ENCODE assay signal across 9 cellular contexts in genomic region chr11:62645660-62645933, GRCh38. TPM values are rescaled to one million over a fixed set of nuclear protein-coding genes. Genes with fewer than 3 reads are reported as not detected.
DNase-seq lines count a peak whose midpoint lies in the region; ATAC-seq and TF ChIP-seq lines count a peak whose summit lies in the region.
"Had no signal": no experiment of that assay in that cellular context is flagged by ENCODE, and none has a peak within 500 bp of the region (broad histone marks: within the 10 kb centered on the region; RNA-seq: fewer than 3 reads in every experiment).

No MANE protein-coding gene starts in this region.

- H3K4me3 ChIP-seq in thyroid gland (replicated peaks in 1 of 3), result peak overlapping the region; percentile 64 to 99 (median 84)

- H3K27ac ChIP-seq in thyroid gland, result peak overlapping the region in 2 of 3 donors; percentile 64 to 88

- no peaks in the 10 kb centered on the region for H3K9me3 Mint-ChIP-seq in activated T-cell treated with anti-CD3 and anti-CD28 coated beads, Interleukin-2, amount 50 U/mL, for 4 hours
- H3K9me3 Mint-ChIP-seq in activated naive CD8-positive, alpha-beta T cell treated with anti-CD3 and anti-CD28 coated beads, Interleukin-2, amount 10 ng/mL, durations not matched to agents 7 days and 5 days, result no peaks in the 10 kb centered on the region

- DNase-seq in activated T-cell treated with anti-CD3 and anti-CD28 coated beads, Interleukin-2, amount 50 U/mL, for 4 hours, result no peak
- DNase-seq in activated T-cell treated with anti-CD3 and anti-CD28 coated beads for 4 hours (no peak), left colon (no peak), thyroid gland (no peak), HUDEP-2 (lab: John Stamatoyannopoulos, UW; ENCODE audit: unreplicated experiment in 76 of 76) (no peak)
- no peak for DNase-seq in activated naive CD8-positive, alpha-beta T cell treated with anti-CD3 and anti-CD28 coated beads, Interleukin-2, amount 10 ng/mL, durations not matched to agents 7 days and 5 days
- no peak for DNase-seq in NK-92 treated with Interleukin-12 subunit alpha and Interleukin-12 subunit beta, amount 100 ng/mL, for 24 hours (lab: John Stamatoyannopoulos, UW)
- DNase-seq: activated CD4-positive, CD25-positive, alpha-beta regulatory T cell had no signal

- no peaks in the 10 kb centered on the region for H3K9me3 ChIP-seq in thyroid gland

- WGBS in thyroid gland, 2 donors, result 17 to 20% methylated on average over 9 of the region's 9 CpGs

- intact Hi-C loops in left colon (cut with DNase I, micrococcal nuclease) (no loop called here), thyroid gland (cut with DNase I) (no loop called here)

- POLR2A ChIA-PET in activated naive CD8-positive, alpha-beta T cell treated with anti-CD3 and anti-CD28 coated beads, Interleukin-2, amount 10 ng/mL, durations not matched to agents 7 days and 5 days (lab: Charles Lee), result interaction anchor here (0.7 to 7.3 kb wide), 16 partner anchors 8 to 195 kb away, joined by 3 to 76 read pairs (median 10); partner anchors contain the start of genes B3GAT3, C11orf98, CSKMT and EEF1G

- H3K36me3 Mint-ChIP-seq in activated T-cell treated with anti-CD3 and anti-CD28 coated beads, Interleukin-2, amount 50 U/mL, for 4 hours (ENCODE audit: insufficient read depth), result peaks cover 4% of the 10 kb centered on the region
- peaks cover 7% of the 10 kb centered on the region for H3K36me3 Mint-ChIP-seq in activated naive CD8-positive, alpha-beta T cell treated with anti-CD3 and anti-CD28 coated beads, Interleukin-2, amount 10 ng/mL, durations not matched to agents 7 days and 5 days

- peak overlapping the region; percentile 98 for H3K4me3 Mint-ChIP-seq in activated T-cell treated with anti-CD3 and anti-CD28 coated beads, Interleukin-2, amount 50 U/mL, for 4 hours
- H3K4me3 Mint-ChIP-seq in activated naive CD8-positive, alpha-beta T cell treated with anti-CD3 and anti-CD28 coated beads, Interleukin-2, amount 10 ng/mL, durations not matched to agents 7 days and 5 days, result peak overlapping the region; percentile 99

- peak in 1 of 2 donors; percentile 0 for ATAC-seq in activated T-cell treated with anti-CD3 and anti-CD28 coated beads, Interleukin-2, amount 50 U/mL, for 4 hours
- ATAC-seq in activated naive CD8-positive, alpha-beta T cell treated with anti-CD3 and anti-CD28 coated beads, Interleukin-2, amount 10 ng/mL, durations not matched to agents 7 days and 5 days (ENCODE audit: low read depth), result no peak
- peak; percentile 32 for ATAC-seq in left colon
- no peak for ATAC-seq in GM19035 (IDR thresholded peaks at IDR 0.05; ENCODE audit: unreplicated experiment)

- peaks cover 32% of the 10 kb centered on the region for H3K4me1 Mint-ChIP-seq in activated T-cell treated with anti-CD3 and anti-CD28 coated beads, Interleukin-2, amount 50 U/mL, for 4 hours (ENCODE audit: low read depth)
- peaks cover 29% of the 10 kb centered on the region for H3K4me1 Mint-ChIP-seq in activated naive CD8-positive, alpha-beta T cell treated with anti-CD3 and anti-CD28 coated beads, Interleukin-2, amount 10 ng/mL, durations not matched to agents 7 days and 5 days

- TF ChIP-seq POLR2A in thyroid gland (IDR thresholded peaks at IDR 0.05), result no peak

- H3K27me3 ChIP-seq in thyroid gland, result no peaks in the 10 kb centered on the region

- no peaks in the 10 kb centered on the region for H3K27me3 Mint-ChIP-seq in activated T-cell treated with anti-CD3 and anti-CD28 coated beads, Interleukin-2, amount 50 U/mL, for 4 hours (ENCODE audit: low read depth)
- H3K27me3 Mint-ChIP-seq in activated naive CD8-positive, alpha-beta T cell treated with anti-CD3 and anti-CD28 coated beads, Interleukin-2, amount 10 ng/mL, durations not matched to agents 7 days and 5 days, result no peaks in the 10 kb centered on the region

- no peak for TF ChIP-seq CTCF in thyroid gland (IDR thresholded peaks at IDR 0.05)

- H3K27ac Mint-ChIP-seq in activated naive CD8-positive, alpha-beta T cell treated with anti-CD3 and anti-CD28 coated beads, Interleukin-2, amount 10 ng/mL, durations not matched to agents 7 days and 5 days, result peak overlapping the region; percentile 96

- H3K4me1 ChIP-seq in thyroid gland, result peaks cover 11 to 13% of the 10 kb centered on the region in 2 donors

- H3K36me3 ChIP-seq in thyroid gland, result peaks cover 9 to 25% of the 10 kb centered on the region in 2 donors

RNA-seq across cellular contexts. Expression of gene GANAB, which starts 0.8 kb away (rescaled TPM):
- 100 to 1,000 TPM; 173 to 204 (median 194) TPM for total RNA-seq in activated T-cell treated with anti-CD3 and anti-CD28 coated beads, Interleukin-2, amount 50 U/mL, for 4 hours
- total RNA-seq in activated naive CD8-positive, alpha-beta T cell treated with anti-CD3 and anti-CD28 coated beads, Interleukin-2, amount 10 ng/mL, durations not matched to agents 7 days and 5 days, result 100 to 1,000 TPM; 291 to 300 TPM
- 100 to 1,000 TPM; 214 to 270 TPM for total RNA-seq in left colon
- total RNA-seq in thyroid gland, result 100 to 1,000 TPM; 158 to 297 (median 201) TPM

RNA-seq across cellular contexts. Expression of gene INTS5, which starts 7.5 kb away (rescaled TPM):
- total RNA-seq in activated T-cell treated with anti-CD3 and anti-CD28 coated beads, Interleukin-2, amount 50 U/mL, for 4 hours, result 10 to 100 TPM; 43.5 to 50.0 (median 48.0) TPM
- total RNA-seq in activated naive CD8-positive, alpha-beta T cell treated with anti-CD3 and anti-CD28 coated beads, Interleukin-2, amount 10 ng/mL, durations not matched to agents 7 days and 5 days, result 10 to 100 TPM; 30.1 to 30.2 TPM
- total RNA-seq in left colon (10 to 100 TPM; 16.6 to 17.1 TPM), thyroid gland (10 to 100 TPM; 14.8 to 26.5 (median 23.5) TPM)

RNA-seq across cellular contexts. Expression of gene C11orf98, which starts 19.4 kb away (rescaled TPM):
- 100 to 1,000 TPM; 174 to 212 (median 206) TPM for total RNA-seq in activated T-cell treated with anti-CD3 and anti-CD28 coated beads, Interleukin-2, amount 50 U/mL, for 4 hours
- total RNA-seq in activated naive CD8-positive, alpha-beta T cell treated with anti-CD3 and anti-CD28 coated beads, Interleukin-2, amount 10 ng/mL, durations not matched to agents 7 days and 5 days, result 100 to 1,000 TPM in 1 of 2 experiments, 10 to 100 TPM in 1; 99.9 to 104 TPM
- total RNA-seq in left colon (10 to 100 TPM; 53.9 to 65.0 TPM), thyroid gland (10 to 100 TPM; 24.1 to 34.5 (median 29.6) TPM)

RNA-seq across cellular contexts. Expression of gene CSKMT, which starts 19.5 kb away (rescaled TPM):
- total RNA-seq in activated T-cell treated with anti-CD3 and anti-CD28 coated beads, Interleukin-2, amount 50 U/mL, for 4 hours, result 10 to 100 TPM; 54.6 to 73.1 (median 73.0) TPM
- 10 to 100 TPM; 23.3 to 27.3 TPM for total RNA-seq in activated naive CD8-positive, alpha-beta T cell treated with anti-CD3 and anti-CD28 coated beads, Interleukin-2, amount 10 ng/mL, durations not matched to agents 7 days and 5 days
- total RNA-seq in left colon (10 to 100 TPM; 14.0 to 15.1 TPM), thyroid gland (10 to 100 TPM in 1 of 4 donors, 1 to 10 TPM in 2, under 1 TPM in 1; 0.83 to 13.5 (median 5.7) TPM)

RNA-seq across cellular contexts. Expression of gene B3GAT3, which starts 23.8 kb away (rescaled TPM):
- 10 to 100 TPM; 58.2 to 66.2 (median 59.7) TPM for total RNA-seq in activated T-cell treated with anti-CD3 and anti-CD28 coated beads, Interleukin-2, amount 50 U/mL, for 4 hours
- 10 to 100 TPM; 76.1 to 87.0 TPM for total RNA-seq in activated naive CD8-positive, alpha-beta T cell treated with anti-CD3 and anti-CD28 coated beads, Interleukin-2, amount 10 ng/mL, durations not matched to agents 7 days and 5 days
- 10 to 100 TPM; 27.0 to 28.8 TPM for total RNA-seq in left colon
- total RNA-seq in thyroid gland, result 10 to 100 TPM; 23.0 to 33.4 (median 25.1) TPM
